ENCODE assay signal across 37 cellular contexts in the genomic region with DNA sequence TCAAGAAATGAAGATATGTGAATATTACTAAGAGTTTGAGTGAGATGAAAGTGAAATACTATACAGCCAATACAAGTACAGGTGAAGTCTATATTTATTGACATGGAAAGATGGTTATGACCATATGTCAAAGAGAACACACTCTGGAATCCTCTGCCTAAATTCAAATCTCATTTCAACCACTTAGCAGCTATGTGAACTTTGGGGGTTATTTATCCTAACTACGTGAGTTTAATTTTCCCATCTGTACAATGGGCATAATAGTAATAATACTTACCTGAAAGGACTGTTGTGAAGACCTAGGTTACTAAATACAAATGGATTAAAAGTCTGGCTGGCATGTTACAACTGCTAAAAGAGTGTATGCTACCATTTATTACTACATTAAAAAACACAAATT.
"Had no signal": no experiment of that assay in that cellular context is flagged by ENCODE, and none has a peak within 500 bp of the region (broad histone marks: within the 10 kb centered on the region; RNA-seq: fewer than 3 reads in every experiment).

No MANE protein-coding gene starts in this region.

- H3K4me1 Mint-ChIP-seq: activated naive CD4-positive, alpha-beta T cell treated with anti-CD3 and anti-CD28 coated beads, Interleukin-2, amount 10 ng/mL, durations not matched to agents 7 days and 5 days; activated naive CD8-positive, alpha-beta T cell treated with anti-CD3 and anti-CD28 coated beads for 36 hours; activated naive CD8-positive, alpha-beta T cell treated with anti-CD3 and anti-CD28 coated beads, Interleukin-2, amount 10 ng/mL, durations not matched to agents 7 days and 5 days; activated naive CD8-positive, alpha-beta T cell treated with anti-CD3 and anti-CD28 coated beads, Interleukin-2, amount 50 U/mL, for 24 hours; activated T-helper 17 cell treated with anti-CD3 and anti-CD28 coated beads, Interleukin-2, amount 50 U/mL, for 72 hours; brain had no signal

- H3K9me3 ChIP-seq: adrenal gland, ascending aorta, body of pancreas, breast epithelium had no signal

- H3K9me3 Mint-ChIP-seq: activated naive CD4-positive, alpha-beta T cell treated with anti-CD3 and anti-CD28 coated beads, Interleukin-2, amount 10 ng/mL, durations not matched to agents 7 days and 5 days; activated naive CD4-positive, alpha-beta T cell treated with anti-CD3 and anti-CD28 coated beads, Interleukin-2, amount 50 U/mL, for 72 hours; activated T-cell treated with anti-CD3 and anti-CD28 coated beads, Interleukin-2, amount 50 U/mL, for 72 hours; activated T-helper 17 cell treated with anti-CD3 and anti-CD28 coated beads, Interleukin-2, amount 50 U/mL, for 72 hours had no signal

- H3K27me3 Mint-ChIP-seq: activated naive CD4-positive, alpha-beta T cell treated with anti-CD3 and anti-CD28 coated beads, Interleukin-2, amount 10 ng/mL, durations not matched to agents 7 days and 5 days; activated naive CD4-positive, alpha-beta T cell treated with anti-CD3 and anti-CD28 coated beads, Interleukin-2, amount 50 U/mL, for 24 hours; activated naive CD8-positive, alpha-beta T cell; activated naive CD8-positive, alpha-beta T cell treated with anti-CD3 and anti-CD28 coated beads for 36 hours; activated naive CD8-positive, alpha-beta T cell treated with anti-CD3 and anti-CD28 coated beads, Interleukin-2, amount 10 ng/mL, durations not matched to agents 7 days and 5 days; activated naive CD8-positive, alpha-beta T cell treated with anti-CD3 and anti-CD28 coated beads, Interleukin-2, amount 50 U/mL, for 24 hours; activated T-cell treated with anti-CD3 and anti-CD28 coated beads, Interleukin-2, amount 50 U/mL, for 24 hours; activated T-helper 17 cell treated with anti-CD3 and anti-CD28 coated beads, Interleukin-2, amount 50 U/mL, for 72 hours; brain had no signal

- H3K4me3 ChIP-seq: adrenal gland, ascending aorta, body of pancreas, breast epithelium, cardiac muscle cell had no signal

- H3K36me3 ChIP-seq: adrenal gland, ascending aorta, brain microvascular endothelial cell, breast epithelium, cardiac muscle cell had no signal

- DNase-seq: activated effector memory CD4-positive, alpha-beta T cell treated with anti-CD3 and anti-CD28 coated beads, Interleukin-2, amount 50 U/mL, for 16 hours; activated effector memory CD4-positive, alpha-beta T cell treated with Interleukin-2 at 50 U/mL for 16 hours; activated gamma-delta T cell; activated gamma-delta T cell treated with Interleukin-2 at 50 U/mL for 16 hours; activated naive CD4-positive, alpha-beta T cell; activated naive CD4-positive, alpha-beta T cell treated with anti-CD3 and anti-CD28 coated beads for 36 hours; activated naive CD4-positive, alpha-beta T cell treated with anti-CD3 and anti-CD28 coated beads, Interleukin-2, amount 10 ng/mL, durations not matched to agents 7 days and 5 days; activated naive CD4-positive, alpha-beta T cell treated with anti-CD3 and anti-CD28 coated beads, Interleukin-2, amount 50 U/mL, for 16 hours; activated naive CD4-positive, alpha-beta T cell treated with Interleukin-2 at 50 U/mL for 16 hours; activated naive CD8-positive, alpha-beta T cell treated with anti-CD3 and anti-CD28 coated beads for 36 hours; activated naive CD8-positive, alpha-beta T cell treated with anti-CD3 and anti-CD28 coated beads, Interleukin-2, amount 10 ng/mL, durations not matched to agents 7 days and 5 days; activated naive CD8-positive, alpha-beta T cell treated with anti-CD3 and anti-CD28 coated beads, Interleukin-2, amount 50 U/mL, for 24 hours; activated T-cell treated with anti-CD3 and anti-CD28 coated beads, Interleukin-2, amount 50 U/mL, for 24 hours; activated T-cell treated with anti-CD3 and anti-CD28 coated beads, Interleukin-2, amount 50 U/mL, for 4 hours; activated T-cell treated with anti-CD3 and anti-CD28 coated beads, Interleukin-2, amount 50 U/mL, for 48 hours; activated T-cell treated with anti-CD3 and anti-CD28 coated beads, Interleukin-2, amount 50 U/mL, for 72 hours; adrenal gland; amniotic stem cell; amygdala; anterior cingulate cortex; aorta; body of pancreas; brain microvascular endothelial cell; caudate nucleus; central memory CD4-positive, alpha-beta T cell; cerebellar nuclear complex had no signal

- H3K4me1 ChIP-seq: adrenal gland, ascending aorta, breast epithelium had no signal

- FAIRE-seq: bronchial epithelial cell had no signal

- H3K27me3 ChIP-seq: adrenal gland, ascending aorta, body of pancreas, brain microvascular endothelial cell, breast epithelium, cardiac muscle cell had no signal

- ATAC-seq: activated naive CD4-positive, alpha-beta T cell treated with anti-CD3 and anti-CD28 coated beads, Interleukin-2, amount 50 U/mL, for 72 hours; activated naive CD8-positive, alpha-beta T cell treated with anti-CD3 and anti-CD28 coated beads, Interleukin-2, amount 50 U/mL, for 24 hours; activated T-cell treated with anti-CD3 and anti-CD28 coated beads, Interleukin-2, amount 50 U/mL, for 4 hours; activated T-cell treated with anti-CD3 and anti-CD28 coated beads, Interleukin-2, amount 50 U/mL, for 72 hours; activated T-helper 17 cell treated with anti-CD3 and anti-CD28 coated beads, Interleukin-2, amount 50 U/mL, for 72 hours; body of pancreas had no signal

- H3K27ac ChIP-seq: adrenal gland, ascending aorta, body of pancreas, brain microvascular endothelial cell, breast epithelium, cardiac muscle cell had no signal

- H3K4me3 Mint-ChIP-seq: activated naive CD4-positive, alpha-beta T cell treated with anti-CD3 and anti-CD28 coated beads for 36 hours; activated naive CD4-positive, alpha-beta T cell treated with anti-CD3 and anti-CD28 coated beads, Interleukin-2, amount 10 ng/mL, durations not matched to agents 7 days and 5 days; activated naive CD4-positive, alpha-beta T cell treated with anti-CD3 and anti-CD28 coated beads, Interleukin-2, amount 50 U/mL, for 24 hours; activated naive CD8-positive, alpha-beta T cell; activated naive CD8-positive, alpha-beta T cell treated with anti-CD3 and anti-CD28 coated beads for 36 hours; activated naive CD8-positive, alpha-beta T cell treated with anti-CD3 and anti-CD28 coated beads, Interleukin-2, amount 10 ng/mL, durations not matched to agents 7 days and 5 days; activated naive CD8-positive, alpha-beta T cell treated with anti-CD3 and anti-CD28 coated beads, Interleukin-2, amount 50 U/mL, for 24 hours; activated T-cell treated with anti-CD3 and anti-CD28 coated beads, Interleukin-2, amount 50 U/mL, for 24 hours; activated T-cell treated with anti-CD3 and anti-CD28 coated beads, Interleukin-2, amount 50 U/mL, for 4 hours; activated T-cell treated with anti-CD3 and anti-CD28 coated beads, Interleukin-2, amount 50 U/mL, for 72 hours; activated T-helper 1 cell treated with anti-CD3 and anti-CD28 coated beads, Interleukin-12 subunit alpha, Interleukin-12 subunit beta, Interleukin-2, Interleukin-4 antibody, amounts not matched to agents 30 ng/mL and 10 ng/mL and 1 ng/mL, durations not matched to agents 14 hours and 24 hours and 36 hours; activated T-helper 17 cell treated with anti-CD3 and anti-CD28 coated beads, Interleukin-2, amount 50 U/mL, for 72 hours; brain had no signal

- H3K27ac Mint-ChIP-seq: activated naive CD4-positive, alpha-beta T cell treated with anti-CD3 and anti-CD28 coated beads for 36 hours; activated naive CD4-positive, alpha-beta T cell treated with anti-CD3 and anti-CD28 coated beads, Interleukin-2, amount 10 ng/mL, durations not matched to agents 7 days and 5 days; activated naive CD4-positive, alpha-beta T cell treated with anti-CD3 and anti-CD28 coated beads, Interleukin-2, amount 50 U/mL, for 24 hours; activated naive CD4-positive, alpha-beta T cell treated with anti-CD3 and anti-CD28 coated beads, Interleukin-2, amount 50 U/mL, for 72 hours; activated naive CD8-positive, alpha-beta T cell; activated naive CD8-positive, alpha-beta T cell treated with anti-CD3 and anti-CD28 coated beads for 36 hours; activated naive CD8-positive, alpha-beta T cell treated with anti-CD3 and anti-CD28 coated beads, Interleukin-2, amount 10 ng/mL, durations not matched to agents 7 days and 5 days; activated naive CD8-positive, alpha-beta T cell treated with anti-CD3 and anti-CD28 coated beads, Interleukin-2, amount 50 U/mL, for 24 hours; activated T-cell treated with anti-CD3 and anti-CD28 coated beads, Interleukin-2, amount 50 U/mL, for 24 hours; activated T-cell treated with anti-CD3 and anti-CD28 coated beads, Interleukin-2, amount 50 U/mL, for 72 hours; activated T-helper 1 cell treated with anti-CD3 and anti-CD28 coated beads, Interleukin-12 subunit alpha, Interleukin-12 subunit beta, Interleukin-2, Interleukin-4 antibody, amounts not matched to agents 30 ng/mL and 10 ng/mL and 1 ng/mL, durations not matched to agents 14 hours and 24 hours and 36 hours; activated T-helper 17 cell treated with anti-CD3 and anti-CD28 coated beads, Interleukin-2, amount 50 U/mL, for 72 hours; activated T-helper 2 cell treated with anti-CD3 and anti-CD28 coated beads, Interferon-gamma antibody, Interleukin-2, Interleukin-4, amounts not matched to agents 10 μg/mL and 5 μg/mL and 100 μg/mL, durations not matched to agents 14 hours and 24 hours and 36 hours; brain had no signal
